Comparison of ENCODE assay signal across 9 cellular contexts in genomic region chr2:176122633-176123482, GRCh38. TPM values are rescaled to one million over a fixed set of nuclear protein-coding genes. Genes with fewer than 3 reads are reported as not detected.
DNase-seq lines count a peak whose midpoint lies in the region; ATAC-seq and TF ChIP-seq lines count a peak whose summit lies in the region.
"Had no signal": no experiment of that assay in that cellular context is flagged by ENCODE, and none has a peak within 500 bp of the region (broad histone marks: within the 10 kb centered on the region; RNA-seq: fewer than 3 reads in every experiment).

Gene HOXD9 (plus strand): TSS chr2:176122719. CDS start chr2:176122769, 50 bp downstream.

- H3K4me3 ChIP-seq in hepatocyte (no peak within 1 kb of the TSS), skeletal muscle satellite cell (ENCODE audit: low read length) (peak within 1 kb of the TSS; percentile 78)

- H3K9me2 ChIP-seq in hepatocyte (replicated peaks; ENCODE audit: insufficient read depth) = no peaks in the 10 kb centered on the region

- CTCF ChIA-PET in activated CD8-positive, alpha-beta T cell treated with anti-CD3 and anti-CD28 coated beads for 36 hours (lab: Charles Lee) = interaction anchor here (1.3 kb wide), 1 partner anchor 432 kb away, joined by 4 read pairs; no protein-coding TSS in a partner anchor

- 5% methylated on average over 62 of the region's 97 CpGs for WGBS in hepatocyte (ENCODE audit: low lambda C conversion rate, missing lambda C conversion rate)

- peaks cover 13% of the 10 kb centered on the region for H3K4me1 Mint-ChIP-seq in activated CD8-positive, alpha-beta T cell treated with anti-CD3 and anti-CD28 coated beads for 36 hours (ENCODE audit: low read depth)

- DNase-seq in NCI-H1436 (lab: John Stamatoyannopoulos, UW) = peak; percentile 33
- no peak for DNase-seq in NCI-H1436 treated with DMSO at 0.1 percent for 48 hours (lab: John Stamatoyannopoulos, UW)
- peak; percentile 58 for DNase-seq in activated CD8-positive, alpha-beta T cell treated with anti-CD3 and anti-CD28 coated beads for 36 hours
- DNase-seq in hepatocyte (ENCODE audit: low spot score) = no peak
- DNase-seq in GDM1 (lab: John Stamatoyannopoulos, UW) = no peak

- H3K4me3 Mint-ChIP-seq in activated CD8-positive, alpha-beta T cell treated with anti-CD3 and anti-CD28 coated beads for 36 hours = peak within 1 kb of the TSS; percentile 51

- POLR2A ChIA-PET in activated CD8-positive, alpha-beta T cell treated with anti-CD3 and anti-CD28 coated beads for 36 hours (lab: Charles Lee) = interaction anchor here (1.4 kb wide), 1 partner anchor 9 kb away, joined by 3 read pairs; no protein-coding TSS in a partner anchor

- H3K9me3 ChIP-seq in hepatocyte (ENCODE audit: low read depth) (no peaks in the 10 kb centered on the region), skeletal muscle satellite cell (replicated peaks; ENCODE audit: low read length) (no peaks in the 10 kb centered on the region)

- H3K27me3 Mint-ChIP-seq in activated CD8-positive, alpha-beta T cell treated with anti-CD3 and anti-CD28 coated beads for 36 hours = peaks cover 77% of the 10 kb centered on the region

- no peaks in the 10 kb centered on the region for H3K36me3 Mint-ChIP-seq in activated CD8-positive, alpha-beta T cell treated with anti-CD3 and anti-CD28 coated beads for 36 hours (ENCODE audit: low read depth)

- H3K27ac ChIP-seq in hepatocyte = no peak within 1 kb of the TSS

- no peak within 1 kb of the TSS for H3K27ac Mint-ChIP-seq in activated CD8-positive, alpha-beta T cell treated with anti-CD3 and anti-CD28 coated beads for 36 hours

- H3K4me1 ChIP-seq in hepatocyte (ENCODE audit: insufficient read depth) (peaks cover 13% of the 10 kb centered on the region), skeletal muscle satellite cell (ENCODE audit: control insufficient read depth, insufficient read depth, low read length) (peaks cover 9% of the 10 kb centered on the region)

- peak within 1 kb of the TSS; percentile 38 for H3K9ac ChIP-seq in skeletal muscle satellite cell (ENCODE audit: low read depth, low read length)

- TF ChIP-seq CTCF in activated CD8-positive, alpha-beta T cell treated with anti-CD3 and anti-CD28 coated beads for 36 hours (IDR thresholded peaks at IDR 0.05) = no peak
- TF ChIP-seq CTCF in hepatocyte (IDR thresholded peaks at IDR 0.05; ENCODE audit: poor library complexity) = no peak

- no peaks in the 10 kb centered on the region for H3K36me3 ChIP-seq in hepatocyte (replicated peaks; ENCODE audit: insufficient read depth, low read depth)
- H3K36me3 ChIP-seq in skeletal muscle satellite cell (ENCODE audit: insufficient read depth, low read length) = no peaks in the 10 kb centered on the region

- H3K4me2 ChIP-seq in hepatocyte = peak within 1 kb of the TSS; percentile 89
- H3K4me2 ChIP-seq in skeletal muscle satellite cell (ENCODE audit: low read length) = peak within 1 kb of the TSS; percentile 90

- H3K9me3 Mint-ChIP-seq in activated CD8-positive, alpha-beta T cell treated with anti-CD3 and anti-CD28 coated beads for 36 hours = peaks cover 4% of the 10 kb centered on the region

- peaks cover 96% of the 10 kb centered on the region for H3K27me3 ChIP-seq in hepatocyte
- H3K27me3 ChIP-seq in skeletal muscle satellite cell (ENCODE audit: control insufficient read depth, insufficient read depth, low read length) = peaks cover 89% of the 10 kb centered on the region

- H3K79me2 ChIP-seq in hepatocyte = peaks cover 5% of the 10 kb centered on the region

- intact Hi-C loops in activated CD8-positive, alpha-beta T cell treated with anti-CD3 and anti-CD28 coated beads for 36 hours (cut with micrococcal nuclease) = loop anchor here (5.0 kb wide), 2 partner anchors 36 to 39 kb away; no protein-coding TSS in a partner anchor

- H2AFZ ChIP-seq in hepatocyte = peak within 1 kb of the TSS; percentile 71

- peaks cover 32% of the 10 kb centered on the region for H4K20me1 ChIP-seq in hepatocyte (ENCODE audit: insufficient read depth, poor library complexity, severe bottlenecking)

- peak; percentile 34 for ATAC-seq in activated CD8-positive, alpha-beta T cell treated with anti-CD3 and anti-CD28 coated beads for 36 hours
- ATAC-seq in HG03354 (IDR thresholded peaks at IDR 0.05; ENCODE audit: poor library complexity, severe bottlenecking, unreplicated experiment) (no peak), HG03565 (IDR thresholded peaks at IDR 0.05; ENCODE audit: unreplicated experiment) (no peak)

RNA-seq across cellular contexts. Expression of gene HOXD9, which starts in this region (rescaled TPM):
- not detected for total RNA-seq in activated CD8-positive, alpha-beta T cell treated with anti-CD3 and anti-CD28 coated beads for 36 hours
- total RNA-seq in hepatocyte = 2.4 and 2.9 TPM in 2 replicates
- polyA plus RNA-seq in hepatocyte = 3.0 and 4.7 TPM in 2 replicates
- total RNA-seq in skeletal muscle satellite cell (2012; rRNA removed) = 1.1 and 1.3 TPM in 2 replicates
- polyA plus RNA-seq: AG04450 had no signal

Comparison
In these comparisons a context has a peak if more than half of its experiments do, and no peak if none do; other contexts are left out.
1. Peak in DNase-seq and ATAC-seq in activated CD8-positive, alpha-beta T cell treated with anti-CD3 and anti-CD28 coated beads for 36 hours; RNA of the gene not detected or under 1 TPM.